In the genomic region with DNA sequence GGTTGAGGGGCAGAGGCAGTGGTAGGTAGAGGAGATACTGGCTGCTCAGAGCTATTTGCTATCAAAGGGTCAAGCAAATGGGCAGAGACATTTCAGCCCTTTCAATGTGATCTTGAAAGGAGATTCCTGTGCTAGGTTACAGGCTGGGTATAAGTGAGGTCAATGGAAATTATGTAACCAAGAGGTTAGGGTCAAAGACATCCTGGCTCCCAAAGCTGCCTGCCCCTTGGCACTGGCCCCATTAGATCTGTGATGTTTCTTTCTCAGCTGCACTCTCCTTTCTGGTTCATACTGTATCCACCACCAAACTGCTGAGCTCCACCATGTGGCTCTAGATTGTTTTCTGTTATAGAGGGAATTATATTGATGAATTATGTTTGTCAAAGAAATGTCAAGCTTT, we compare ENCODE assay signal across 1 cellular context.
TF ChIP-seq lines count a peak whose summit lies in the region.

No MANE protein-coding gene starts in this region.

TF ChIP-seq in HepG2, 621 proteins besides CTCF, POLR2A, EP300 and RAD21 (continued from another document):
- TF ChIP-seq, protein P1, sequence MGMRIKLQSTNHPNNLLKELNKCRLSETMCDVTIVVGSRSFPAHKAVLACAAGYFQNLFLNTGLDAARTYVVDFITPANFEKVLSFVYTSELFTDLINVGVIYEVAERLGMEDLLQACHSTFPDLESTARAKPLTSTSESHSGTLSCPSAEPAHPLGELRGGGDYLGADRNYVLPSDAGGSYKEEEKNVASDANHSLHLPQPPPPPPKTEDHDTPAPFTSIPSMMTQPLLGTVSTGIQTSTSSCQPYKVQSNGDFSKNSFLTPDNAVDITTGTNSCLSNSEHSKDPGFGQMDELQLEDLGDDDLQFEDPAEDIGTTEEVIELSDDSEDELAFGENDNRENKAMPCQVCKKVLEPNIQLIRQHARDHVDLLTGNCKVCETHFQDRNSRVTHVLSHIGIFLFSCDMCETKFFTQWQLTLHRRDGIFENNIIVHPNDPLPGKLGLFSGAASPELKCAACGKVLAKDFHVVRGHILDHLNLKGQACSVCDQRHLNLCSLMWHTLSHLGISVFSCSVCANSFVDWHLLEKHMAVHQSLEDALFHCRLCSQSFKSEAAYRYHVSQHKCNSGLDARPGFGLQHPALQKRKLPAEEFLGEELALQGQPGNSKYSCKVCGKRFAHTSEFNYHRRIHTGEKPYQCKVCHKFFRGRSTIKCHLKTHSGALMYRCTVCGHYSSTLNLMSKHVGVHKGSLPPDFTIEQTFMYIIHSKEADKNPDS (CRISPR knock-in tag; IDR thresholded peaks at IDR 0.05) = 0 out of 2 replicates have a peak, but pooled peaks have one; percentile 35
